Comparison of ENCODE assay signal across 1 cellular context in the genomic region with DNA sequence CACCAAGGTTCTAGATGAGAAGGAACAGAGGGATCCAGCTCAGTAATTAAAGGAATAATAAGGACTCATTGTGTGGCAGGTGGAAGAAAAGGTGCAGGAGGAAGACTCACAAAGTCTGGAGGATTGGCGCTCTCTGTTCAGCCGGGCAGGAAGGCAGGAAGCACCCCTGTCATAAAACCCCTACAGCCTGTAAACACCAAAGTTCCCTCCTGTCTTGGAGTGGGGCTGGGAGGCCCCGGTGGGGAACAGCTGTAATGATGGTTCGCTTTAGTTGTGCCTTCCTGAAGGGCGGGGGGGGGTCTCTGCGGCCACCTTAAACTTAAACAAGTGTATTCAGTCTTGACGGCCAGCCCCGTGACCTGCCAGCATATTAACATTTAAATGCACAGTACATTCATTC.
TF ChIP-seq lines count a peak whose summit lies in the region.

No MANE protein-coding gene starts in this region.

TF ChIP-seq in GM23338, 12 proteins besides CTCF, POLR2A, EP300 and RAD21 (continued from another document):
- TF ChIP-seq, protein P1, sequence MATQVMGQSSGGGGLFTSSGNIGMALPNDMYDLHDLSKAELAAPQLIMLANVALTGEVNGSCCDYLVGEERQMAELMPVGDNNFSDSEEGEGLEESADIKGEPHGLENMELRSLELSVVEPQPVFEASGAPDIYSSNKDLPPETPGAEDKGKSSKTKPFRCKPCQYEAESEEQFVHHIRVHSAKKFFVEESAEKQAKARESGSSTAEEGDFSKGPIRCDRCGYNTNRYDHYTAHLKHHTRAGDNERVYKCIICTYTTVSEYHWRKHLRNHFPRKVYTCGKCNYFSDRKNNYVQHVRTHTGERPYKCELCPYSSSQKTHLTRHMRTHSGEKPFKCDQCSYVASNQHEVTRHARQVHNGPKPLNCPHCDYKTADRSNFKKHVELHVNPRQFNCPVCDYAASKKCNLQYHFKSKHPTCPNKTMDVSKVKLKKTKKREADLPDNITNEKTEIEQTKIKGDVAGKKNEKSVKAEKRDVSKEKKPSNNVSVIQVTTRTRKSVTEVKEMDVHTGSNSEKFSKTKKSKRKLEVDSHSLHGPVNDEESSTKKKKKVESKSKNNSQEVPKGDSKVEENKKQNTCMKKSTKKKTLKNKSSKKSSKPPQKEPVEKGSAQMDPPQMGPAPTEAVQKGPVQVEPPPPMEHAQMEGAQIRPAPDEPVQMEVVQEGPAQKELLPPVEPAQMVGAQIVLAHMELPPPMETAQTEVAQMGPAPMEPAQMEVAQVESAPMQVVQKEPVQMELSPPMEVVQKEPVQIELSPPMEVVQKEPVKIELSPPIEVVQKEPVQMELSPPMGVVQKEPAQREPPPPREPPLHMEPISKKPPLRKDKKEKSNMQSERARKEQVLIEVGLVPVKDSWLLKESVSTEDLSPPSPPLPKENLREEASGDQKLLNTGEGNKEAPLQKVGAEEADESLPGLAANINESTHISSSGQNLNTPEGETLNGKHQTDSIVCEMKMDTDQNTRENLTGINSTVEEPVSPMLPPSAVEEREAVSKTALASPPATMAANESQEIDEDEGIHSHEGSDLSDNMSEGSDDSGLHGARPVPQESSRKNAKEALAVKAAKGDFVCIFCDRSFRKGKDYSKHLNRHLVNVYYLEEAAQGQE (IDR thresholded peaks at IDR 0.05; ENCODE audit: unreplicated experiment), result no peak
TF ChIP-seq in GM23338: peak in this region for 0.
